22 cellular contexts compared by ENCODE assay signal in the genomic region with DNA sequence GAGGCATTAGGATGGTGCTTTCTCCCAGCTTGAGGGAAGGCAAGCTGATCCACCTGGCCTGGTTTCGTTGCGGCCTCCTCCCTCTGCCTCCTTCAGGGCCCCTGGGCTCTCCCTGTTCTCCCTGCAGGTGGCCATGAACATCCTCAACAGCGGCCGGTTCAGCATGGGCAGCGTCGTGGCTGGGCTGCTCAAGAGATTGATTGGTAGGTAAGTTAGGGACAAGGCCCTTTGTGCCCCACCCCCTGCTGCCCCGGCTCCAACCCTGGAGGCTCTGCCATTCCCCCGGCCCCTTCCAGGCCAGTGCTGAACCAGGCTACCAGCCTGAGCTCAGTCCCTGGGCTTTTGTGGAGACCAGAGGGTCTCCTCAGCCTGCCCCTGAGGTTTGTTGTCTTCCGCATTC. TPM values are rescaled to one million over a fixed set of nuclear protein-coding genes. Genes with fewer than 3 reads are reported as not detected.
DNase-seq lines count a peak whose midpoint lies in the region; ATAC-seq and TF ChIP-seq lines count a peak whose summit lies in the region.
"Had no signal": no experiment of that assay in that cellular context is flagged by ENCODE, and none has a peak within 500 bp of the region (broad histone marks: within the 10 kb centered on the region; RNA-seq: fewer than 3 reads in every experiment).

No MANE protein-coding gene starts in this region.

- H3K4me3 ChIP-seq in mammary epithelial cell (replicated peaks in 1 of 3; ENCODE audit: insufficient read depth in 1 of 3, low read depth in 2 of 3, low read length in 3 of 3): no peak overlapping the region
- H3K4me3 ChIP-seq: A549; BLaER1 treated with 17β-estradiol and CSF1 and Interleukin-3, amounts not matched to agents 10 nM and 100 nM; GM23248 had no signal

- no peak for TF ChIP-seq CTCF in mammary epithelial cell (conservative IDR thresholded peaks at IDR 0.05 in 1 of 2, IDR thresholded peaks at IDR 0.05 in 1 of 2; ENCODE audit: extremely low read depth in 1 of 2, insufficient read depth in 1 of 2, low read depth in 1 of 2, low read length in 2 of 2)

- peak overlapping the region; percentile 6 for H3K27ac Mint-ChIP-seq in T-helper 17 cell
- H3K27ac Mint-ChIP-seq: CD4-positive, alpha-beta memory T cell had no signal

- H3K27me3 Mint-ChIP-seq in T-helper 17 cell: no peaks in the 10 kb centered on the region
- H3K27me3 Mint-ChIP-seq: CD4-positive, alpha-beta memory T cell had no signal

- intact Hi-C loops in posterior vena cava (cut with DNase I) (no loop called here), Right ventricle myocardium superior (cut with DNase I) (no loop called here), mammary epithelial cell (cut with micrococcal nuclease) (no loop called here)

- H3K4me1 ChIP-seq in mammary epithelial cell (ENCODE audit: insufficient read depth, low read length): no peaks in the 10 kb centered on the region
- H3K4me1 ChIP-seq: A549; BE2C; BLaER1 treated with 17β-estradiol and CSF1 and Interleukin-3, amounts not matched to agents 10 nM and 100 nM had no signal

- no peaks in the 10 kb centered on the region for H3K79me2 ChIP-seq in mammary epithelial cell (ENCODE audit: insufficient read depth, low read length)

- H3K4me2 ChIP-seq in mammary epithelial cell (ENCODE audit: insufficient read depth, low read depth, low read length): no peak overlapping the region
- H3K4me2 ChIP-seq: A549; BLaER1 treated with 17β-estradiol and CSF1 and Interleukin-3, amounts not matched to agents 10 nM and 100 nM had no signal

- H3K9me3 ChIP-seq in T-helper 17 cell (ENCODE audit: control insufficient read depth, low read length, poor library complexity, severe bottlenecking) (no peaks in the 10 kb centered on the region), mammary epithelial cell (replicated peaks; ENCODE audit: insufficient read depth, low read length) (no peaks in the 10 kb centered on the region)
- H3K9me3 ChIP-seq: A549; BE2C; BLaER1 treated with 17β-estradiol and CSF1 and Interleukin-3, amounts not matched to agents 10 nM and 100 nM had no signal

- no TSS peak for BruUV-seq in mammary epithelial cell (replicated peaks; lab: Mats Ljungman, UMichigan)

- H3K36me3 Mint-ChIP-seq in T-helper 17 cell (ENCODE audit: low read depth): peaks cover 10% of the 10 kb centered on the region

- no peaks in the 10 kb centered on the region for H3K4me1 Mint-ChIP-seq in T-helper 17 cell
- H3K4me1 Mint-ChIP-seq: CD4-positive, alpha-beta memory T cell had no signal

- H3K27ac ChIP-seq in mammary epithelial cell (ENCODE audit: insufficient read depth, low read depth, low read length): no peak overlapping the region
- H3K27ac ChIP-seq: A549; BLaER1 treated with 17β-estradiol and CSF1 and Interleukin-3, amounts not matched to agents 10 nM and 100 nM; GM23248 had no signal

- dilution Hi-C loops in mammary epithelial cell (cut with HindIII; ENCODE audit: low sequenced_read_pairs): no loop called here

- CTCF ChIA-PET in mammary epithelial cell (lab: Charles Lee; ENCODE audit: low non-redundant PET): no interaction called here

- no peak overlapping the region for H2AFZ ChIP-seq in mammary epithelial cell (ENCODE audit: low read depth, low read length)
- H2AFZ ChIP-seq: GM23248 had no signal

- WGBS in mammary epithelial cell (ENCODE audit: low coverage, missing lambda C conversion rate): 99% methylated on average over 9 of the region's 9 CpGs

- in situ Hi-C loops in mammary epithelial cell (cut with MboI; ENCODE audit: low sequenced_read_pairs in 2 of 2): no loop called here

- no peak for DNase-seq in T-helper 17 cell
- peak; percentile 68 for DNase-seq in mesenteric fat pad (ENCODE audit: low spot score)
- DNase-seq in posterior vena cava (ENCODE audit: low spot score): peak; percentile 52
- no peak for DNase-seq in SKM-1 (lab: John Stamatoyannopoulos, UW; ENCODE audit: unreplicated experiment)
- no peak for DNase-seq in medulla oblongata (ENCODE audit: extremely low spot score)
- no peak for DNase-seq in Right ventricle myocardium superior
- no peak for DNase-seq in mammary epithelial cell
- DNase-seq: 8988T; ACHN; AML-193; BE2C; Calu3; CD4-positive, alpha-beta memory T cell; COR-L47; DMS53; DMS79 treated with DMSO at 0.1 percent for 48 hours; GF-D8; GM23248; H7; HCEC 1CT had no signal

- H3K36me3 ChIP-seq in mammary epithelial cell (ENCODE audit: insufficient read depth, low read length): peaks cover 35% of the 10 kb centered on the region

- H3K27me3 ChIP-seq in mammary epithelial cell (ENCODE audit: insufficient read depth, low read length): no peaks in the 10 kb centered on the region
- H3K27me3 ChIP-seq: BE2C; BLaER1 treated with 17β-estradiol and CSF1 and Interleukin-3, amounts not matched to agents 10 nM and 100 nM had no signal

- H4K20me1 ChIP-seq in mammary epithelial cell (ENCODE audit: insufficient read depth, low read length): no peaks in the 10 kb centered on the region

- no peak overlapping the region for H3K4me3 Mint-ChIP-seq in T-helper 17 cell
- H3K4me3 Mint-ChIP-seq: CD4-positive, alpha-beta memory T cell had no signal

- H3K9ac ChIP-seq in mammary epithelial cell (ENCODE audit: insufficient read depth, low read length): no peak overlapping the region
- H3K9ac ChIP-seq: GM23248 had no signal

- no peak for ATAC-seq in T-helper 17 cell
- ATAC-seq in Right ventricle myocardium superior (ENCODE audit: poor library complexity): no peak
- ATAC-seq: A549 had no signal

RNA-seq across cellular contexts. Expression of gene ACAD9, which starts 23.0 kb away (rescaled TPM):
- total RNA-seq in T-helper 17 cell (10 to 100 TPM; 37.0 to 62.4 TPM), mesenteric fat pad (46.3 TPM), posterior vena cava (10 to 100 TPM; 27.2 to 32.4 TPM), Right ventricle myocardium superior (46.6 TPM), mammary epithelial cell (10 to 100 TPM; 35.2 to 48.7 TPM)
- polyA plus RNA-seq in mammary epithelial cell: 45.4 TPM
- 55.6 TPM for polyA minus RNA-seq in mammary epithelial cell

Comparison
In these comparisons a context has a peak if more than half of its experiments do, and no peak if none do; other contexts are left out.
1. DNase-seq: peak in mesenteric fat pad (single experiment) and posterior vena cava (single experiment); none in T-helper 17 cell (0 of 3), SKM-1 (single experiment), medulla oblongata (single experiment), Right ventricle myocardium superior (single experiment) and mammary epithelial cell (single experiment).